Comparison of ENCODE assay signal across 8 cellular contexts in genomic region chr1:38009088-38009840, GRCh38. TPM values are rescaled to one million over a fixed set of nuclear protein-coding genes. Genes with fewer than 3 reads are reported as not detected.
DNase-seq lines count a peak whose midpoint lies in the region; ATAC-seq and TF ChIP-seq lines count a peak whose summit lies in the region.

No MANE protein-coding gene starts in this region.

- H3K9me3 ChIP-seq in DND-41 (ENCODE audit: insufficient read depth, low read length, severe bottlenecking) (no peaks in the 10 kb centered on the region), adipocyte (ENCODE audit: control insufficient read depth, low read length) (no peaks in the 10 kb centered on the region)

- H3K9me3 Mint-ChIP-seq in natural killer cell, result no peaks in the 10 kb centered on the region

- H3K9ac ChIP-seq in DND-41 (ENCODE audit: low read depth, low read length), result 0 out of 2 replicates have a peak overlapping the region, but pooled peaks have one; percentile 18
- peak overlapping the region; percentile 41 for H3K9ac ChIP-seq in adipocyte (ENCODE audit: low read length)

- H4K20me1 ChIP-seq in DND-41 (ENCODE audit: insufficient read depth, low read length), result peaks cover 9% of the 10 kb centered on the region; the same call in 1 of the 2 replicates

- H3K27me3 Mint-ChIP-seq in natural killer cell (ENCODE audit: low read depth in 2 of 2), result no peaks in the 10 kb centered on the region

- ATAC-seq in DND-41 (ENCODE audit: insufficient read depth, low read depth), result no peak
- ATAC-seq in natural killer cell, result peak; percentile 67 to 79 (median 69)

- H3K27ac ChIP-seq in DND-41 (ENCODE audit: low read length), result peak overlapping the region; percentile 56; the same call in 1 of the 2 replicates

- peak overlapping the region; percentile 80 for H3K4me3 Mint-ChIP-seq in natural killer cell

- DNase-seq in DND-41, result peak; percentile 32
- peak; percentile 64 for DNase-seq in NOMO-1 treated with dmso at 0.1 percent for 144 hours (lab: John Stamatoyannopoulos, UW; ENCODE audit: unreplicated experiment)
- DNase-seq in adipocyte (ENCODE audit: low read depth), result peak; percentile 36
- DNase-seq in natural killer cell, result peak; percentile 56
- no peak for DNase-seq in NCI-H82 treated with DMSO at 0.1 percent for 48 hours (lab: John Stamatoyannopoulos, UW; ENCODE audit: unreplicated experiment)
- no peak for DNase-seq in HK-2 (ENCODE audit: unreplicated experiment)
- no peak for DNase-seq in globus pallidus (ENCODE audit: low spot score)
- no peak for DNase-seq in activated effector memory CD4-positive, alpha-beta T cell treated with anti-CD3 and anti-CD28 coated beads, Interleukin-2, amount 50 U/mL, for 16 hours

- H3K4me3 ChIP-seq in DND-41 (ENCODE audit: low read depth in 1 of 2, low read length in 2 of 2) (no peak overlapping the region), adipocyte (ENCODE audit: low read length) (no peak overlapping the region)

- no peaks in the 10 kb centered on the region for H3K27me3 ChIP-seq in DND-41 (ENCODE audit: insufficient read depth, low read length, poor library complexity)
- no peaks in the 10 kb centered on the region for H3K27me3 ChIP-seq in adipocyte (replicated peaks; ENCODE audit: control insufficient read depth, insufficient read depth, low read length)

- H3K36me3 ChIP-seq in DND-41 (ENCODE audit: insufficient read depth, low read length) (peaks cover 6% of the 10 kb centered on the region; the same call in 1 of the 2 replicates), adipocyte (ENCODE audit: control insufficient read depth, insufficient read depth, low read length, severe bottlenecking) (no peaks in the 10 kb centered on the region)

- peaks cover 18% of the 10 kb centered on the region for H3K79me2 ChIP-seq in DND-41 (ENCODE audit: insufficient read depth, low read length)

- intact Hi-C loops in natural killer cell (cut with micrococcal nuclease), result loop anchor here (5.0 to 10.0 kb wide), 2 partner anchors 77 to 534 kb away; partner anchors contain the start of gene ZC3H12A

- TF ChIP-seq CTCF in DND-41 (IDR thresholded peaks at IDR 0.05; ENCODE audit: borderline replicate concordance, extremely low read depth, low read length, poor library complexity, severe bottlenecking) (no peak), natural killer cell (IDR thresholded peaks at IDR 0.05) (no peak)

- peaks cover 64 to 72% of the 10 kb centered on the region in 2 donors for H3K4me1 Mint-ChIP-seq in natural killer cell

- no peak overlapping the region for H3K4me2 ChIP-seq in DND-41 (ENCODE audit: insufficient read depth, low read length)

- peak overlapping the region; percentile 96 to 100 for H3K27ac Mint-ChIP-seq in natural killer cell

- H3K4me1 ChIP-seq in DND-41 (ENCODE audit: insufficient read depth, low read length) (peaks cover 45% of the 10 kb centered on the region), adipocyte (ENCODE audit: control insufficient read depth, insufficient read depth, low read length) (peaks cover 12% of the 10 kb centered on the region)

- no peak overlapping the region for H2AFZ ChIP-seq in DND-41 (ENCODE audit: low read depth, low read length)

- no peaks in the 10 kb centered on the region for H3K36me3 Mint-ChIP-seq in natural killer cell

RNA-seq across cellular contexts. Expression of gene UTP11, which starts 3.3 kb away (rescaled TPM):
- 10 to 100 TPM; 13.4 to 20.7 (median 19.2) TPM for total RNA-seq in natural killer cell

RNA-seq across cellular contexts. Expression of gene FHL3, which starts 4.0 kb away (rescaled TPM):
- 10 to 100 TPM; 49.3 to 82.6 (median 53.6) TPM for total RNA-seq in natural killer cell

RNA-seq across cellular contexts. Expression of gene SF3A3, which starts 19.4 kb away (rescaled TPM):
- total RNA-seq in natural killer cell, result 10 to 100 TPM; 48.7 to 75.8 (median 71.1) TPM

RNA-seq across cellular contexts. Expression of gene POU3F1, which starts 37.3 kb away (rescaled TPM):
- total RNA-seq in natural killer cell, result under 1 TPM in 2 of 3 donors, not detected in 1; 0.12 to 0.15 TPM

Comparison
In these comparisons a context has a peak if more than half of its experiments do, and no peak if none do; other contexts are left out.
1. DNase-seq: peak in DND-41 (single experiment), NOMO-1 treated with dmso at 0.1 percent for 144 hours (single experiment), adipocyte (single experiment) and natural killer cell (single experiment); none in NCI-H82 treated with DMSO at 0.1 percent for 48 hours (single experiment), HK-2 (single experiment), globus pallidus (single experiment) and activated effector memory CD4-positive, alpha-beta T cell treated with anti-CD3 and anti-CD28 coated beads, Interleukin-2, amount 50 U/mL, for 16 hours (single experiment).